Comparison of ENCODE assay signal across 19 cellular contexts in the genomic region with DNA sequence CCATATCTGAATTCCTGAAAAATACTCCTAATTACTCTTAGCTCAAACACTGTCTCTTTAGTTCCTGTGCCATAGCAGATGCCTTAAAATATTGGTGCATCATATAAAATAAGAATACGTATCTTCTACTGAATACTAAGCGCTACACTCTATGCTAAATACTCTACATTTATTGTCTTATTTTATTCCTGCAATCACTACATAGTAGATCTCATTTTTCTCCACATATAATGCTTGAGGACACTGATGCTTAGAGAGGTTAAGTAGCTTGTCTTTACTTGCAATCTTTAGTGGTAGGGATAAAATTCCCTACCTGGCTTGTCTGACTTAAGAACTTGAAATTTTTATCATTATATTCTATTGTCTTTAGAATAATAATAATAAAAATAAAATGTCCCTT.
"Had no signal": no experiment of that assay in that cellular context is flagged by ENCODE, and none has a peak within 500 bp of the region (broad histone marks: within the 10 kb centered on the region; RNA-seq: fewer than 3 reads in every experiment).

No MANE protein-coding gene starts in this region.

- DNase-seq: occipital lobe; ovary; posterior cingulate gyrus; psoas muscle; right cardiac atrium; right lobe of liver; sigmoid colon; small intestine; stimulated activated CD4-positive, alpha-beta T cell treated with anti-CD3 and anti-CD28 coated beads, Interleukin-15, amount 100 ng/mL, for 24 hours; stimulated activated CD4-positive, alpha-beta T cell treated with anti-CD3 and anti-CD28 coated beads, Interleukin-2, amount 100 ng/mL, for 24 hours; stimulated activated CD4-positive, alpha-beta T cell treated with anti-CD3 and anti-CD28 coated beads, Interleukin-2, amount 100 ng/mL, for 48 hours; stimulated activated CD4-positive, alpha-beta T cell treated with anti-CD3 and anti-CD28 coated beads, Interleukin-4, amount 100 ng/mL, for 24 hours; stimulated activated naive B cell treated with anti-CD40 and anti-IgM and Interleukin-4, amounts not matched to agents 10 μg/mL and 1 μg/mL and 100 μg/mL, for 72 hours; stimulated activated naive CD4-positive, alpha-beta T cell treated with Interleukin-2 at 50 U/mL for 16 hours; stomach; thyroid gland; trophoblast cell; upper lobe of left lung had no signal

- ATAC-seq: psoas muscle; right cardiac atrium; right lobe of liver; stimulated activated effector memory CD8-positive, alpha-beta T cell treated with anti-CD3 and anti-CD28 coated beads, Interleukin-12 subunit alpha, Interleukin-12 subunit beta, amount 100 ng/mL, for 72 hours; stimulated activated naive B cell treated with anti-CD40 and anti-IgM and Interleukin-4, amounts not matched to agents 10 μg/mL and 1 μg/mL and 100 μg/mL, for 72 hours had no signal
